In genomic region chr10:95374597-95375209, GRCh38 we compare ENCODE assay signal across 8 cellular contexts.
DNase-seq lines count a peak whose midpoint lies in the region; ATAC-seq and TF ChIP-seq lines count a peak whose summit lies in the region.

No MANE protein-coding gene starts in this region.

- H3K27ac ChIP-seq in endodermal cell (ENCODE audit: low read depth, low read length) (no peak overlapping the region), mesendoderm (ENCODE audit: low read depth, low read length) (no peak overlapping the region)

- DNase-seq in CD14-positive monocyte (ENCODE audit: low spot score) (peak; percentile 66), NCI-H2227 (lab: John Stamatoyannopoulos, UW; ENCODE audit: unreplicated experiment) (peak; percentile 79), endodermal cell (peak; percentile 94), mesendoderm (peak; percentile 88)
- DNase-seq in activated CD4-positive, CD25-positive, alpha-beta regulatory T cell (lab: John Stamatoyannopoulos, UW): peak in 3 of 4 experiments; percentile 4 to 10 (median 8)

- no peaks in the 10 kb centered on the region for H3K79me2 ChIP-seq in mesendoderm (ENCODE audit: control insufficient read depth, insufficient read depth, low read length)

- no peak overlapping the region for H3K23ac ChIP-seq in mesendoderm (ENCODE audit: low read length)

- H3K36me3 Mint-ChIP-seq in CD14-positive monocyte: no peaks in the 10 kb centered on the region
- no peaks in the 10 kb centered on the region for H3K36me3 Mint-ChIP-seq in endodermal cell (ENCODE audit: low read depth)
- no peaks in the 10 kb centered on the region for H3K36me3 Mint-ChIP-seq in stimulated activated memory B cell treated with anti-CD40 and anti-IgM and Interleukin-4, amounts not matched to agents 10 μg/mL and 1 μg/mL and 100 μg/mL, for 72 hours

- H3K9me3 Mint-ChIP-seq in CD14-positive monocyte (peaks cover 0 to 5% (median 2%) of the 10 kb centered on the region in 7 donors), endodermal cell (no peaks in the 10 kb centered on the region)
- peaks cover 4% of the 10 kb centered on the region for H3K9me3 Mint-ChIP-seq in stimulated activated memory B cell treated with anti-CD40 and anti-IgM and Interleukin-4, amounts not matched to agents 10 μg/mL and 1 μg/mL and 100 μg/mL, for 72 hours

- H2BK15ac ChIP-seq in mesendoderm (replicated peaks; ENCODE audit: low read depth): no peak overlapping the region

- no peaks in the 10 kb centered on the region for H3K79me1 ChIP-seq in mesendoderm (ENCODE audit: low read length)

- H3K9me3 ChIP-seq in endodermal cell (ENCODE audit: control insufficient read depth, low read length): no peaks in the 10 kb centered on the region

- H3K4me3 Mint-ChIP-seq in CD14-positive monocyte (no peak overlapping the region), endodermal cell (no peak overlapping the region)
- H3K4me3 Mint-ChIP-seq in stimulated activated memory B cell treated with anti-CD40 and anti-IgM and Interleukin-4, amounts not matched to agents 10 μg/mL and 1 μg/mL and 100 μg/mL, for 72 hours: no peak overlapping the region

- H2AK5ac ChIP-seq in mesendoderm (ENCODE audit: low read length): no peak overlapping the region

- intact Hi-C loops in CD14-positive monocyte (cut with micrococcal nuclease): loop anchor here in 1 of 2 donors (5.0 kb wide), 1 partner anchor 73 kb away; no protein-coding TSS in a partner anchor

- H3K27me3 Mint-ChIP-seq in CD14-positive monocyte (ENCODE audit: low read depth in 3 of 3) (peaks cover 1 to 13% (median 2%) of the 10 kb centered on the region in 3 donors), endodermal cell (ENCODE audit: insufficient read depth) (no peaks in the 10 kb centered on the region)
- peaks cover 34% of the 10 kb centered on the region for H3K27me3 Mint-ChIP-seq in stimulated activated memory B cell treated with anti-CD40 and anti-IgM and Interleukin-4, amounts not matched to agents 10 μg/mL and 1 μg/mL and 100 μg/mL, for 72 hours

- no peak overlapping the region for H3K56ac ChIP-seq in mesendoderm (ENCODE audit: low read length)

- no peak overlapping the region for H3K27ac Mint-ChIP-seq in CD14-positive monocyte
- H3K27ac Mint-ChIP-seq in endodermal cell: no peak overlapping the region
- no peak overlapping the region for H3K27ac Mint-ChIP-seq in stimulated activated memory B cell treated with anti-CD40 and anti-IgM and Interleukin-4, amounts not matched to agents 10 μg/mL and 1 μg/mL and 100 μg/mL, for 72 hours

- H3K18ac ChIP-seq in mesendoderm (ENCODE audit: low read length): no peak overlapping the region

- H2BK120ac ChIP-seq in mesendoderm (ENCODE audit: low read depth, low read length): no peak overlapping the region

- H3K27me3 ChIP-seq in endodermal cell (ENCODE audit: control insufficient read depth, insufficient read depth, low read length, poor library complexity, severe bottlenecking) (no peaks in the 10 kb centered on the region), mesendoderm (ENCODE audit: insufficient read depth, low read length, poor library complexity) (no peaks in the 10 kb centered on the region)

- H3K4me1 ChIP-seq in endodermal cell (ENCODE audit: control insufficient read depth, insufficient read depth, low read length) (peaks cover 3% of the 10 kb centered on the region), mesendoderm (ENCODE audit: control insufficient read depth, low read depth, low read length) (no peaks in the 10 kb centered on the region)

- H3K9ac ChIP-seq in endodermal cell (ENCODE audit: extremely low read depth, low read length, poor library complexity, severe bottlenecking): no peak overlapping the region
- H3K9ac ChIP-seq in mesendoderm (ENCODE audit: low read length): no peak overlapping the region

- H3K36me3 ChIP-seq in endodermal cell (ENCODE audit: control insufficient read depth, insufficient read depth, low read length) (no peaks in the 10 kb centered on the region), mesendoderm (ENCODE audit: control insufficient read depth, insufficient read depth, low read length) (no peaks in the 10 kb centered on the region)

- H3K4me1 Mint-ChIP-seq in CD14-positive monocyte (no peaks in the 10 kb centered on the region), endodermal cell (peaks cover 7% of the 10 kb centered on the region)
- no peaks in the 10 kb centered on the region for H3K4me1 Mint-ChIP-seq in stimulated activated memory B cell treated with anti-CD40 and anti-IgM and Interleukin-4, amounts not matched to agents 10 μg/mL and 1 μg/mL and 100 μg/mL, for 72 hours

- no peak overlapping the region for H3K4me2 ChIP-seq in mesendoderm (ENCODE audit: low read length)

- H3K4me3 ChIP-seq in endodermal cell (ENCODE audit: low read length) (no peak overlapping the region), mesendoderm (ENCODE audit: low read length) (no peak overlapping the region)

- H2BK5ac ChIP-seq in mesendoderm (ENCODE audit: low read length): no peak overlapping the region

- no peak overlapping the region for H4K8ac ChIP-seq in mesendoderm (ENCODE audit: low read depth, low read length)

- TF ChIP-seq CTCF in CD14-positive monocyte (IDR thresholded peaks at IDR 0.05): peak; percentile 87
- peak; percentile 97 for TF ChIP-seq CTCF in endodermal cell (conservative IDR thresholded peaks at IDR 0.05)

- peak; percentile 83 for ATAC-seq in GM18873 (IDR thresholded peaks at IDR 0.05; ENCODE audit: low FRiP score, unreplicated experiment)
- peak; percentile 94 for ATAC-seq in HG03139 (IDR thresholded peaks at IDR 0.05; ENCODE audit: unreplicated experiment)
- peak; percentile 80 for ATAC-seq in stimulated activated memory B cell treated with anti-CD40 and anti-IgM and Interleukin-4, amounts not matched to agents 10 μg/mL and 1 μg/mL and 100 μg/mL, for 72 hours

- no peak overlapping the region for H4K5ac ChIP-seq in mesendoderm (ENCODE audit: low read length)

- WGBS in endodermal cell (ENCODE audit: insufficient coverage in 1 of 2, insufficient read length in 1 of 2), 2 experiments: 3 to 5% methylated on average over 4 to 5 of the region's 5 CpGs
- no CpG with 5 or more reads among the region's 5 CpGs for WGBS in mesendoderm (ENCODE audit: extremely low coverage, insufficient coverage, low lambda C conversion rate)

- H3K4ac ChIP-seq in mesendoderm (ENCODE audit: low read depth, low read length): no peak overlapping the region

Comparison
In these comparisons a context has a peak if more than half of its experiments do, and no peak if none do; other contexts are left out.
1. DNase-seq: peak in every context shown above with its lines; median percentile 94 in endodermal cell; 88 in mesendoderm; 79 in NCI-H2227; 66 in CD14-positive monocyte; 8 in activated CD4-positive, CD25-positive, alpha-beta regulatory T cell.